Comparison of ENCODE assay signal across 7 cellular contexts in the genomic region with DNA sequence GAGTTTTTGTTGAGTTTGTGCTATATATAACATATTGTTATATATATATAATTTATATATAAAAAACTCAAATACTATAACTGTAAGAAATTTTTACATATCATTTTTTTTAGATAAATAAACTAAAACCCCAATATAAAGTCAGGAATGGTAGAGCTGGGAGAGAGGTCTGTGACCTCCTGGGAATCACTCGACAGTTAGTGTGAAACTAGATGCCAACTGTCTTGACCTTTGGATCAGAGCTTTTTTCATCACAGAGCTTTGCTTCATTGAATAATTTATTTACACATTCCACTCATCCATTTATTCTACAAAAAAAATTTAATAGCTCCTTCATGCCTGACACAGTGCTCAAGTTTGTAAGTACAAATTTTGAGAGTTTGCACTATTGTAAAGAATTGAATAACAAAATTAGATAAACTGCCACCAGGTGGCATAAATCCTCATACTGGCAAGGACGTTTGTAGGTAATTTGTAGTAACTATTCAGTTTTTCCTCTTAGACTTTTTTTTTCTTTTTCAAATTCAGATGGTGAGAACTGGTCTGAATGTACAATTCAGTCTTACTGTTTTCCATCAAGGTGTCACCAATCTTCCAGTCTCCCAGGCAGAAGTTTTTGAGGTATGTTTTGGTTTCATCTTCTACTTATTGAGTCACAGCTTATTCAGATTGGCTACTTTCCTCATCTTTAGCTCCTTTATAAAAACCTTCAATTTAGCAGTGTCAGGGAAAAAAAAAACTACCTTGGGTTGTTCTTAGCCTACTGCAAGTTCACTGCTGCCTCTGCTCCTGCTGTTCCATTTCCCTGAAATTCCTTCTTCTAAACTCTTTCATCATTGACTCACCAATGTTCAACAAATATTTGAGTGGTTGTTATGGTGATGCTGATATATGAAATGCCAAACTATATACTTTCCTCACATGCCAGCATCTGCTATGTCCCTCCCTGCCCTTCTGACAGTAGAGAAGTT. TPM values are rescaled to one million over a fixed set of nuclear protein-coding genes. Genes with fewer than 3 reads are reported as not detected.
DNase-seq lines count a peak whose midpoint lies in the region.

No MANE protein-coding gene starts in this region.

- no peaks in the 10 kb centered on the region for H3K79me2 ChIP-seq in trophoblast cell (ENCODE audit: control insufficient read depth, insufficient read depth, low read length, poor library complexity)

- H4K8ac ChIP-seq in trophoblast cell (ENCODE audit: low read depth, low read length) = no peak overlapping the region

- H4K12ac ChIP-seq in trophoblast cell (ENCODE audit: low read depth, low read length) = no peak overlapping the region

- H3K4me1 ChIP-seq in trophoblast cell (ENCODE audit: control insufficient read depth in 1 of 2, insufficient read depth in 2 of 2, low read length in 2 of 2) = no peaks in the 10 kb centered on the region

- H3K36me3 ChIP-seq in trophoblast cell (ENCODE audit: control insufficient read depth in 1 of 2, insufficient read depth in 2 of 2, low read length in 2 of 2) = no peaks in the 10 kb centered on the region

- no peak overlapping the region for H2AK5ac ChIP-seq in trophoblast cell (ENCODE audit: low read length)

- H3K27me3 ChIP-seq in trophoblast cell (ENCODE audit: insufficient read depth, low read length) = no peaks in the 10 kb centered on the region

- DNase-seq in DMS53 (lab: John Stamatoyannopoulos, UW) (peak; percentile 73), HS-27A (ENCODE audit: low read depth) (peak; percentile 38), RPMI7951 (ENCODE audit: low read depth) (peak; percentile 64), fibroblast of peridontal ligament (ENCODE audit: extremely low read depth) (peak; percentile 81), trophoblast cell (peak; percentile 63 to 97), OCI-M2 (lab: John Stamatoyannopoulos, UW; ENCODE audit: unreplicated experiment) (no peak)
- no peak for DNase-seq in NK-92 treated with Interleukin-12 subunit alpha and Interleukin-12 subunit beta, amount 100 ng/mL, for 24 hours (lab: John Stamatoyannopoulos, UW)

- no peak overlapping the region for H3K14ac ChIP-seq in trophoblast cell (ENCODE audit: low read length)

- no peak overlapping the region for H3K27ac ChIP-seq in trophoblast cell (ENCODE audit: low read depth, low read length)

- no peak overlapping the region for H3K4ac ChIP-seq in trophoblast cell (ENCODE audit: low read depth, low read length)

- H3K9me3 ChIP-seq in trophoblast cell (ENCODE audit: insufficient read depth, low read depth, low read length) = no peaks in the 10 kb centered on the region

- H3K9ac ChIP-seq in trophoblast cell (ENCODE audit: low read length) = no peak overlapping the region

- H2BK120ac ChIP-seq in trophoblast cell (ENCODE audit: insufficient read depth, low read length, poor library complexity) = no peak overlapping the region

- H4K91ac ChIP-seq in trophoblast cell (ENCODE audit: low read depth, low read length) = no peak overlapping the region

- no peak overlapping the region for H2AFZ ChIP-seq in trophoblast cell (ENCODE audit: insufficient read depth, low read length, poor library complexity)

- H3K79me1 ChIP-seq in trophoblast cell (ENCODE audit: low read length) = no peaks in the 10 kb centered on the region

- H3K4me2 ChIP-seq in trophoblast cell (ENCODE audit: low read length) = no peak overlapping the region

- no peak overlapping the region for H3K4me3 ChIP-seq in trophoblast cell (ENCODE audit: low read depth, low read length)

- H3K23ac ChIP-seq in trophoblast cell (ENCODE audit: low read length) = no peak overlapping the region

- H2BK5ac ChIP-seq in trophoblast cell (ENCODE audit: low read depth, low read length, poor library complexity) = no peak overlapping the region

- no peak overlapping the region for H2BK12ac ChIP-seq in trophoblast cell (ENCODE audit: low read length)

- no peak overlapping the region for H3K18ac ChIP-seq in trophoblast cell (ENCODE audit: low read length)

- no CpG with 5 or more reads among the region's 2 CpGs for WGBS in trophoblast cell (ENCODE audit: extremely low coverage, insufficient coverage, insufficient read length)

RNA-seq across cellular contexts. Expression of a gene that starts 28.7 kb away (rescaled TPM):
- 12.7 and 15.7 TPM in 2 replicates for total RNA-seq in RPMI7951 (2014; rRNA removed; shearing (Covaris generic))
- 3.9 and 4.0 TPM in 2 replicates for polyA plus RNA-seq in trophoblast cell (2013)

RNA-seq across cellular contexts. Expression of a gene that starts 28.9 kb away (rescaled TPM):
- 3.5 and 18.0 TPM in 2 replicates for total RNA-seq in RPMI7951 (2014; rRNA removed; shearing (Covaris generic))
- polyA plus RNA-seq in trophoblast cell (2013) = 8.8 and 10.9 TPM in 2 replicates

Comparison
In these comparisons a context has a peak if more than half of its experiments do, and no peak if none do; other contexts are left out.
1. DNase-seq: peak in DMS53 (single experiment), HS-27A (single experiment), RPMI7951 (single experiment), fibroblast of peridontal ligament (single experiment) and trophoblast cell (2 of 2); none in OCI-M2 (single experiment) and NK-92 treated with Interleukin-12 subunit alpha and Interleukin-12 subunit beta, amount 100 ng/mL, for 24 hours (single experiment).